In the genomic region with DNA sequence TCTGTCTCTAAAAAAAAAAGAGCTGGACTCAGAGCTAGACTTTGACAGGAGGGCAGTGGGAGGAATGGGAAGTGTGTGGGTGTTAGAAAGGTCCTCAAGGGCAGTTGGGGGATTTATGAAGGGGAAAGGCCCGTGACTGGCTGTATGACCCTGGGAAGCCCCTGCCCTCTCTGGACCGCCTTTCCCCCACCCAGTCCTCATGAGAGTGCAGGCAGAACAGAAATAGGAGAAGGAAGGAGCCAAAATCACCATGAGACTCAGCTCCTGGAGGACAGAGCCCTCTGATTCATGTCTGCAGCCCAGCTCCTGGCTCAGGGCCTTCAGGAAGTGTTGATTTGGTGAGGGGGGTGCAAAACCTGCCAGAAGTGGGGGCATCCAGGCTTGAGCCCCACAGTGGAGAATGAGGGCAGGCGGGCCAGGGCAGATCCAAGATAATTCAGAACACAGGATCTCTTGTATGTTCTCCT, we compare ENCODE assay signal across 1 cellular context.
TF ChIP-seq lines count a peak whose summit lies in the region.

No MANE protein-coding gene starts in this region.

TF ChIP-seq in GM12878, 131 proteins besides CTCF, POLR2A, EP300 and RAD21 (continued from another document):
- TF ChIP-seq ATF7 (IDR thresholded peaks at IDR 0.05; ENCODE audit: low read depth) (peak; percentile 74), EED (IDR thresholded peaks at IDR 0.05; ENCODE audit: low read depth) (peak; percentile 94), RB1 (IDR thresholded peaks at IDR 0.05; ENCODE audit: borderline replicate concordance) (no peak), ZNF217 (IDR thresholded peaks at IDR 0.05) (no peak), CBFB (IDR thresholded peaks at IDR 0.05; ENCODE audit: low read depth) (peak; percentile 52; the same call in 1 of the 2 replicates), IRF3 (IDR thresholded peaks at IDR 0.05) (no peak), IKZF1 (conservative IDR thresholded peaks at IDR 0.05) (peak; percentile 96), NFYA (IDR thresholded peaks at IDR 0.05; ENCODE audit: borderline replicate concordance, low read depth, low read length) (no peak), ASH2L (IDR thresholded peaks at IDR 0.05; ENCODE audit: borderline replicate concordance, low read depth) (no peak), CBX3 (IDR thresholded peaks at IDR 0.05; ENCODE audit: borderline replicate concordance, low read depth) (no peak), SPI1 (IDR thresholded peaks at IDR 0.05; ENCODE audit: borderline replicate concordance, insufficient read depth, low read depth, low read length) (peak; percentile 8; the same call in 1 of the 2 replicates), TCF3 (IDR thresholded peaks at IDR 0.05; ENCODE audit: borderline replicate concordance, insufficient read depth, low read depth, low read length) (peak; percentile 39; the same call in 1 of the 2 replicates), SIX5 (IDR thresholded peaks at IDR 0.05; ENCODE audit: low read depth, low read length, severe bottlenecking) (no peak), MEF2B (IDR thresholded peaks at IDR 0.05; ENCODE audit: partially characterized antibody, poor library complexity, severe bottlenecking) (peak; percentile 24), MTA3 (IDR thresholded peaks at IDR 0.05; ENCODE audit: borderline replicate concordance, low read length) (peak; percentile 72; the same call in 1 of the 2 replicates), NFIC (IDR thresholded peaks at IDR 0.05; ENCODE audit: low read depth, low read length) (peak; percentile 86; the same call in 1 of the 2 replicates)
- TF ChIP-seq, protein P1, sequence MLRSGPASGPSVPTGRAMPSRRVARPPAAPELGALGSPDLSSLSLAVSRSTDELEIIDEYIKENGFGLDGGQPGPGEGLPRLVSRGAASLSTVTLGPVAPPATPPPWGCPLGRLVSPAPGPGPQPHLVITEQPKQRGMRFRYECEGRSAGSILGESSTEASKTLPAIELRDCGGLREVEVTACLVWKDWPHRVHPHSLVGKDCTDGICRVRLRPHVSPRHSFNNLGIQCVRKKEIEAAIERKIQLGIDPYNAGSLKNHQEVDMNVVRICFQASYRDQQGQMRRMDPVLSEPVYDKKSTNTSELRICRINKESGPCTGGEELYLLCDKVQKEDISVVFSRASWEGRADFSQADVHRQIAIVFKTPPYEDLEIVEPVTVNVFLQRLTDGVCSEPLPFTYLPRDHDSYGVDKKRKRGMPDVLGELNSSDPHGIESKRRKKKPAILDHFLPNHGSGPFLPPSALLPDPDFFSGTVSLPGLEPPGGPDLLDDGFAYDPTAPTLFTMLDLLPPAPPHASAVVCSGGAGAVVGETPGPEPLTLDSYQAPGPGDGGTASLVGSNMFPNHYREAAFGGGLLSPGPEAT (IDR thresholded peaks at IDR 0.05; ENCODE audit: low read depth) = peak; percentile 93
